ENCODE assay signal across 15 cellular contexts in genomic region chr10:88663153-88663552, GRCh38. TPM values are rescaled to one million over a fixed set of nuclear protein-coding genes. Genes with fewer than 3 reads are reported as not detected.
"Had no signal": no experiment of that assay in that cellular context is flagged by ENCODE, and none has a peak within 500 bp of the region (broad histone marks: within the 10 kb centered on the region; RNA-seq: fewer than 3 reads in every experiment).

No MANE protein-coding gene starts in this region.

RNA-seq across cellular contexts. Expression of gene LIPF, which starts 1.1 kb away (rescaled TPM):
- total RNA-seq: suprapubic skin, thoracic aorta, thyroid gland, tibial nerve, transverse colon, upper lobe of left lung, upper lobe of right lung, ureter, urinary bladder, vagina had no signal
- polyA plus RNA-seq: urinary bladder had no signal

RNA-seq across cellular contexts. Expression of gene LIPK, which starts 42.9 kb away (rescaled TPM):
- total RNA-seq: stomach, subcutaneous adipose tissue, temporal lobe, testis, thoracic aorta, thyroid gland, tibial nerve, transverse colon, upper lobe of left lung, upper lobe of right lung, ureter, urinary bladder, uterus, vagina had no signal
- polyA plus RNA-seq: stomach, urinary bladder had no signal
